27 cellular contexts compared by ENCODE assay signal in the genomic region with DNA sequence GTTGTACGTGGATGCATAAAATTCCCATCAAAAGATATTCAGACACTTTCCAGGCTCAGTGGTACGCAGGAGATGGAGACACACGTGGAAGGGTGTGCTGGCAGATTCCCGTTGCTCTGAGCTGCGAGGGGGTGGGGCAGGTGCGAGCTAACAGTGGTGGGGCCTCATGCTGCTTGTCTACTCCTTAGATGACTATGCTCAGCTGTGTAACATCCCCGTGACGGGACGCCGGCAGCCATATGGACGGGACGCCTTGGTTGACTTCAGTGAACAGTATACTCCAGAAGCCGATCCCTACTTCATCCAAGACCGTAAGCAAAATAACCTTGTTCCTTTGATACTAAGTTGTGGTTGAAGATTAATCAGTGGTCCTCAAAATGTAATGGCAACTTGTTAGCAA.
"Had no signal": no experiment of that assay in that cellular context is flagged by ENCODE, and none has a peak within 500 bp of the region (broad histone marks: within the 10 kb centered on the region; RNA-seq: fewer than 3 reads in every experiment).

No MANE protein-coding gene starts in this region.

- DNase-seq: naive B cell; naive thymus-derived CD8-positive, alpha-beta T cell; nephron progenitor cell; occipital lobe; ovary; retina; right lobe of liver; sigmoid colon; small intestine; stimulated activated CD4-positive, alpha-beta T cell treated with anti-CD3 and anti-CD28 coated beads, Interleukin-15, amount 100 ng/mL, for 24 hours; stimulated activated CD4-positive, alpha-beta T cell treated with anti-CD3 and anti-CD28 coated beads, Interleukin-2, amount 100 ng/mL, for 24 hours; stimulated activated CD4-positive, alpha-beta T cell treated with anti-CD3 and anti-CD28 coated beads, Interleukin-2, amount 100 ng/mL, for 48 hours; stimulated activated CD4-positive, alpha-beta T cell treated with anti-CD3 and anti-CD28 coated beads, Interleukin-4, amount 100 ng/mL, for 24 hours; stimulated activated naive B cell treated with anti-CD40 and anti-IgM and Interleukin-4, amounts not matched to agents 10 μg/mL and 1 μg/mL and 100 μg/mL, for 72 hours; stimulated activated naive CD4-positive, alpha-beta T cell treated with Interleukin-2 at 50 U/mL for 16 hours; stomach; substantia nigra; testis; tibial artery; transverse colon; upper lobe of right lung; uterus had no signal

- H3K4me3 ChIP-seq: ovary, prostate gland, right atrium auricular region, right lobe of liver, sigmoid colon, stomach, suprapubic skin, testis, tibial artery, transverse colon, upper lobe of right lung, uterus had no signal

- H3K4me1 ChIP-seq: parathyroid adenoma, prostate gland, right atrium auricular region, right lobe of liver, suprapubic skin, testis, transverse colon, upper lobe of right lung, uterus had no signal

- H3K36me3 ChIP-seq: ovary, prostate gland, right lobe of liver, stomach, suprapubic skin, transverse colon, upper lobe of right lung, uterus had no signal

- H3K27me3 ChIP-seq: ovary, right atrium auricular region, right lobe of liver, sigmoid colon, stomach, suprapubic skin, testis, tibial artery, transverse colon, upper lobe of right lung, uterus had no signal

- H2AFZ ChIP-seq: parathyroid adenoma had no signal

- H3K9ac ChIP-seq: parathyroid adenoma had no signal

- H3K9me3 ChIP-seq: ovary, prostate gland, right atrium auricular region, right lobe of liver, sigmoid colon, stomach, suprapubic skin, testis, tibial artery, transverse colon, upper lobe of right lung, uterus had no signal

- ATAC-seq: naive thymus-derived CD8-positive, alpha-beta T cell; right lobe of liver; stimulated activated effector memory CD8-positive, alpha-beta T cell treated with anti-CD3 and anti-CD28 coated beads, Interleukin-12 subunit alpha, Interleukin-12 subunit beta, amount 100 ng/mL, for 72 hours; stimulated activated naive B cell treated with anti-CD40 and anti-IgM and Interleukin-4, amounts not matched to agents 10 μg/mL and 1 μg/mL and 100 μg/mL, for 72 hours; upper lobe of right lung had no signal

- H3K27ac ChIP-seq: ovary, parathyroid adenoma, prostate gland, right atrium auricular region, right lobe of liver, sigmoid colon, stomach, suprapubic skin, testis, transverse colon, upper lobe of right lung, uterus had no signal
